ENCODE assay signal across 11 cellular contexts in genomic region chr6:3318226-3318625, GRCh38. TPM values are rescaled to one million over a fixed set of nuclear protein-coding genes. Genes with fewer than 3 reads are reported as not detected.
DNase-seq lines count a peak whose midpoint lies in the region; ATAC-seq lines count a peak whose summit lies in the region.
"Had no signal": no experiment of that assay in that cellular context is flagged by ENCODE, and none has a peak within 500 bp of the region (broad histone marks: within the 10 kb centered on the region; RNA-seq: fewer than 3 reads in every experiment).

No MANE protein-coding gene starts in this region.

- POLR2A ChIA-PET in activated CD8-positive, alpha-beta T cell treated with anti-CD3 and anti-CD28 coated beads, Interleukin-2, amount 10 ng/mL, durations not matched to agents 7 days and 5 days (lab: Charles Lee): no interaction called here

- H3K4me3 ChIP-seq in effector memory CD4-positive, alpha-beta T cell (ENCODE audit: insufficient read depth, low read depth, low read length, poor library complexity, severe bottlenecking): peak overlapping the region; percentile 5
- H3K4me3 ChIP-seq: adrenal gland, lung had no signal

- DNase-seq in activated CD8-positive, alpha-beta T cell treated with anti-CD3 and anti-CD28 coated beads, Interleukin-2, amount 10 ng/mL, durations not matched to agents 7 days and 5 days: peak; percentile 54
- peak in 1 of 3 donors; percentile 4 for DNase-seq in effector memory CD4-positive, alpha-beta T cell
- DNase-seq in stimulated activated CD4-positive, alpha-beta T cell treated with anti-CD3 and anti-CD28 coated beads, Interleukin-4, amount 100 ng/mL, for 4 hours: peak; percentile 21 to 38
- DNase-seq in HUDEP-2 (lab: John Stamatoyannopoulos, UW; ENCODE audit: unreplicated experiment in 76 of 76): no peak
- no peak for DNase-seq in HPDE6-E6E7 (ENCODE audit: extremely low spot score)
- no peak for DNase-seq in SW 1271 (lab: John Stamatoyannopoulos, UW)
- DNase-seq: NK-92 treated with Interleukin-12 subunit alpha and Interleukin-12 subunit beta, amount 100 ng/mL, for 24 hours had no signal

- no peak overlapping the region for H3K4me3 Mint-ChIP-seq in activated CD8-positive, alpha-beta T cell treated with anti-CD3 and anti-CD28 coated beads, Interleukin-2, amount 10 ng/mL, durations not matched to agents 7 days and 5 days

- H3K9me3 ChIP-seq in effector memory CD4-positive, alpha-beta T cell (ENCODE audit: control insufficient read depth, low read length): no peaks in the 10 kb centered on the region
- H3K9me3 ChIP-seq: adrenal gland had no signal

- H3K27ac Mint-ChIP-seq in activated CD8-positive, alpha-beta T cell treated with anti-CD3 and anti-CD28 coated beads, Interleukin-2, amount 10 ng/mL, durations not matched to agents 7 days and 5 days: no peak overlapping the region

- H3K9me3 Mint-ChIP-seq in activated CD8-positive, alpha-beta T cell treated with anti-CD3 and anti-CD28 coated beads, Interleukin-2, amount 10 ng/mL, durations not matched to agents 7 days and 5 days (ENCODE audit: insufficient read depth): no peaks in the 10 kb centered on the region

- CTCF ChIA-PET in activated CD8-positive, alpha-beta T cell treated with anti-CD3 and anti-CD28 coated beads, Interleukin-2, amount 10 ng/mL, durations not matched to agents 7 days and 5 days (lab: Charles Lee): interaction anchor here (0.9 to 1.0 kb wide), 2 partner anchors 13 to 414 kb away, joined by 3 read pairs; no protein-coding TSS in a partner anchor

- ATAC-seq in GM19351 (IDR thresholded peaks at IDR 0.05; ENCODE audit: unreplicated experiment): peak; percentile 43
- ATAC-seq in activated CD8-positive, alpha-beta T cell treated with anti-CD3 and anti-CD28 coated beads, Interleukin-2, amount 10 ng/mL, durations not matched to agents 7 days and 5 days: peak; percentile 82
- no peak for ATAC-seq in GM18520 (IDR thresholded peaks at IDR 0.05; ENCODE audit: unreplicated experiment)

- peaks cover 18% of the 10 kb centered on the region for H3K4me1 Mint-ChIP-seq in activated CD8-positive, alpha-beta T cell treated with anti-CD3 and anti-CD28 coated beads, Interleukin-2, amount 10 ng/mL, durations not matched to agents 7 days and 5 days (ENCODE audit: low read depth)

- H3K36me3 ChIP-seq in effector memory CD4-positive, alpha-beta T cell (ENCODE audit: control insufficient read depth, insufficient read depth, low read length): no peaks in the 10 kb centered on the region
- H3K36me3 ChIP-seq: adrenal gland had no signal

- H3K27me3 Mint-ChIP-seq in activated CD8-positive, alpha-beta T cell treated with anti-CD3 and anti-CD28 coated beads, Interleukin-2, amount 10 ng/mL, durations not matched to agents 7 days and 5 days (ENCODE audit: low read depth): peaks cover 19% of the 10 kb centered on the region

- H3K36me3 Mint-ChIP-seq in activated CD8-positive, alpha-beta T cell treated with anti-CD3 and anti-CD28 coated beads, Interleukin-2, amount 10 ng/mL, durations not matched to agents 7 days and 5 days (ENCODE audit: low read depth): no peaks in the 10 kb centered on the region

- no peak overlapping the region for H3K27ac ChIP-seq in effector memory CD4-positive, alpha-beta T cell (ENCODE audit: insufficient read depth, low read length, poor library complexity, severe bottlenecking)
- H3K27ac ChIP-seq: adrenal gland had no signal

- H3K27me3 ChIP-seq in effector memory CD4-positive, alpha-beta T cell (replicated peaks; ENCODE audit: control insufficient read depth, insufficient read depth, low read length, poor library complexity, severe bottlenecking): no peaks in the 10 kb centered on the region
- H3K27me3 ChIP-seq: adrenal gland had no signal

- peaks cover 14% of the 10 kb centered on the region for H3K4me1 ChIP-seq in effector memory CD4-positive, alpha-beta T cell (ENCODE audit: control insufficient read depth, insufficient read depth, low read length, poor library complexity, severe bottlenecking)
- H3K4me1 ChIP-seq: adrenal gland had no signal

RNA-seq across cellular contexts. Expression of gene PSMG4, which starts 59.5 kb away (rescaled TPM):
- total RNA-seq in activated CD8-positive, alpha-beta T cell treated with anti-CD3 and anti-CD28 coated beads, Interleukin-2, amount 10 ng/mL, durations not matched to agents 7 days and 5 days: 10 to 100 TPM; 35.3 to 35.5 TPM

Comparison
In these comparisons a context has a peak if more than half of its experiments do, and no peak if none do; other contexts are left out.
1. DNase-seq: peak in activated CD8-positive, alpha-beta T cell treated with anti-CD3 and anti-CD28 coated beads, Interleukin-2, amount 10 ng/mL, durations not matched to agents 7 days and 5 days (single experiment) and stimulated activated CD4-positive, alpha-beta T cell treated with anti-CD3 and anti-CD28 coated beads, Interleukin-4, amount 100 ng/mL, for 4 hours (2 of 2); none in HUDEP-2 (0 of 76), HPDE6-E6E7 (single experiment) and SW 1271 (0 of 2).